Comparison of ENCODE assay signal across 30 cellular contexts in genomic region chr17:4718276-4718675, GRCh38. TPM values are rescaled to one million over a fixed set of nuclear protein-coding genes. Genes with fewer than 3 reads are reported as not detected.
"Had no signal": no experiment of that assay in that cellular context is flagged by ENCODE, and none has a peak within 500 bp of the region (broad histone marks: within the 10 kb centered on the region; RNA-seq: fewer than 3 reads in every experiment).

No MANE protein-coding gene starts in this region.

- H3K4me3 Mint-ChIP-seq: activated CD4-positive, alpha-beta memory T cell treated with anti-CD3 and anti-CD28 coated beads for 36 hours; activated naive CD4-positive, alpha-beta T cell treated with anti-CD3 and anti-CD28 coated beads for 36 hours; activated T-helper 1 cell treated with anti-CD3 and anti-CD28 coated beads, Interleukin-12 subunit alpha, Interleukin-12 subunit beta, Interleukin-2, Interleukin-4 antibody, amounts not matched to agents 30 ng/mL and 10 ng/mL and 1 ng/mL, durations not matched to agents 14 hours and 24 hours and 36 hours had no signal

- H3K36me3 ChIP-seq: colonic mucosa had no signal

- H3K27me3 ChIP-seq: body of pancreas, colonic mucosa, dorsolateral prefrontal cortex, left lung, sigmoid colon, suprapubic skin, tibial artery, upper lobe of right lung had no signal

- H3K27me3 Mint-ChIP-seq: activated CD4-positive, alpha-beta memory T cell treated with anti-CD3 and anti-CD28 coated beads for 36 hours had no signal

- H3K4me3 ChIP-seq: body of pancreas, colonic mucosa, dorsolateral prefrontal cortex, mucosa of descending colon, psoas muscle, sigmoid colon, suprapubic skin, tibial artery, upper lobe of right lung had no signal

- H3K9me3 Mint-ChIP-seq: activated CD4-positive, alpha-beta memory T cell treated with anti-CD3 and anti-CD28 coated beads for 36 hours; activated naive CD4-positive, alpha-beta T cell treated with anti-CD3 and anti-CD28 coated beads for 36 hours; activated T-helper 1 cell treated with anti-CD3 and anti-CD28 coated beads, Interleukin-12 subunit alpha, Interleukin-12 subunit beta, Interleukin-2, Interleukin-4 antibody, amounts not matched to agents 30 ng/mL and 10 ng/mL and 1 ng/mL, durations not matched to agents 14 hours and 24 hours and 36 hours had no signal

- H3K27ac Mint-ChIP-seq: activated CD4-positive, alpha-beta memory T cell treated with anti-CD3 and anti-CD28 coated beads for 36 hours; activated naive CD4-positive, alpha-beta T cell treated with anti-CD3 and anti-CD28 coated beads for 36 hours; activated T-helper 1 cell treated with anti-CD3 and anti-CD28 coated beads, Interleukin-12 subunit alpha, Interleukin-12 subunit beta, Interleukin-2, Interleukin-4 antibody, amounts not matched to agents 30 ng/mL and 10 ng/mL and 1 ng/mL, durations not matched to agents 14 hours and 24 hours and 36 hours had no signal

- ATAC-seq: body of pancreas, left lung, mucosa of descending colon, psoas muscle, upper lobe of right lung had no signal

- H3K4me1 ChIP-seq: colonic mucosa, parathyroid adenoma, psoas muscle, sigmoid colon, suprapubic skin, tibial artery had no signal

- H3K9me3 ChIP-seq: body of pancreas, colonic mucosa, left lung, mucosa of descending colon, psoas muscle, sigmoid colon, suprapubic skin, tibial artery, upper lobe of right lung had no signal

- DNase-seq: activated CD4-positive, alpha-beta memory T cell treated with anti-CD3 and anti-CD28 coated beads for 36 hours; activated CD4-positive, alpha-beta T cell treated with anti-CD3 and anti-CD28 coated beads for 48 hours; activated effector memory CD4-positive, alpha-beta T cell treated with anti-CD3 and anti-CD28 coated beads, Interleukin-2, amount 50 U/mL, for 16 hours; activated naive CD4-positive, alpha-beta T cell treated with anti-CD3 and anti-CD28 coated beads for 36 hours; activated T-cell treated with anti-CD3 and anti-CD28 coated beads for 4 hours; anterior cingulate cortex; body of pancreas; cerebellar nuclear complex; colonic mucosa; dorsolateral prefrontal cortex; effector memory CD4-positive, alpha-beta T cell; nucleus accumbens; psoas muscle; sigmoid colon; small intestine; stimulated activated CD4-positive, alpha-beta T cell treated with anti-CD3 and anti-CD28 coated beads, Interleukin-1b, Interleukin-23, amount 100 ng/mL, for 48 hours; stimulated activated CD4-positive, alpha-beta T cell treated with anti-CD3 and anti-CD28 coated beads, Interleukin-4, amount 100 ng/mL, for 4 hours; stimulated activated naive CD4-positive, alpha-beta T cell; T-helper 9 cell; tibial artery; upper lobe of right lung had no signal

- H3K27ac ChIP-seq: body of pancreas, colonic mucosa, dorsolateral prefrontal cortex, parathyroid adenoma, psoas muscle, sigmoid colon, suprapubic skin, tibial artery, upper lobe of right lung, VCaP had no signal

RNA-seq across cellular contexts. Expression of gene ZMYND15, which starts 21.4 kb away (rescaled TPM):
- total RNA-seq: frontal cortex, lung microvascular endothelial cell had no signal
- polyA plus RNA-seq: neural cell had no signal

RNA-seq across cellular contexts. Expression of gene CXCL16, which starts 21.5 kb away (rescaled TPM):
- polyA plus RNA-seq: neural cell had no signal
